Comparison of ENCODE assay signal across 25 cellular contexts in the genomic region with DNA sequence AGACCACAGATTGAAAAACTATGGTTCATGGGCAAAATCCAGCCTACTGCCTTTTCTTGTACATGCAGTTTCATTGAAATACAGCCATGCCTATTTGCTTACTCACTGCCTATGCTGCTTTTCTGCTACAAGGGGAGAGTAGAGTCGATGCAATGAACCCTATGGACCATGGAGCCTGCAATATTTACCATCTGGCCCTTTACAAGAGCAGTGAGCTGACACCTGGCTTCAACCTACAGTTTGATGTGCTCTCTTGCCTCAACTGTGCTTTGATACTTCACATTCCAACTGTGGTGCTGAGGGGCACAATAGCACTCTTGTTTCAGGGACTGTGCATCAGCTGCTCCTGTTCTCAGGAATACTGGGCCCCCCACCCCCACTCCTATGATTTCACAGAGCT.
DNase-seq lines count a peak whose midpoint lies in the region; ATAC-seq and TF ChIP-seq lines count a peak whose summit lies in the region.
"Had no signal": no experiment of that assay in that cellular context is flagged by ENCODE, and none has a peak within 500 bp of the region (broad histone marks: within the 10 kb centered on the region; RNA-seq: fewer than 3 reads in every experiment).

No MANE protein-coding gene starts in this region.

- CTCF ChIA-PET in HCT116 (lab: Charles Lee) = no interaction called here

- H2BK5ac ChIP-seq in trophoblast cell (ENCODE audit: low read depth, low read length, poor library complexity) = peak overlapping the region; percentile 59

- TF ChIP-seq POLR2A in HCT116 (IDR thresholded peaks at IDR 0.05; ENCODE audit: borderline replicate concordance, extremely low read depth, insufficient read depth, insufficient read length) = no peak
- TF ChIP-seq POLR2A in esophagus muscularis mucosa (IDR thresholded peaks at IDR 0.05; ENCODE audit: low read depth) = no peak

- H3K9me3 Mint-ChIP-seq in T-helper 2 cell treated with Interferon-gamma antibody and Interleukin-4, amounts not matched to agents 5 μg/mL and 100 μg/mL, for 36 hours = no peaks in the 10 kb centered on the region
- H3K9me3 Mint-ChIP-seq in activated T-helper 1 cell treated with anti-CD3 and anti-CD28 coated beads, Interleukin-12 subunit alpha, Interleukin-12 subunit beta, Interleukin-2, Interleukin-4 antibody, amounts not matched to agents 30 ng/mL and 10 ng/mL and 1 ng/mL, durations not matched to agents 14 hours and 24 hours and 36 hours = no peaks in the 10 kb centered on the region
- H3K9me3 Mint-ChIP-seq: CD4-positive, alpha-beta T cell had no signal

- H3K79me1 ChIP-seq in trophoblast cell (ENCODE audit: low read length) = peaks cover 14% of the 10 kb centered on the region

- no peak overlapping the region for H2AFZ ChIP-seq in HCT116 (ENCODE audit: low read depth, low read length, poor library complexity, severe bottlenecking)
- no peak overlapping the region for H2AFZ ChIP-seq in trophoblast cell (ENCODE audit: insufficient read depth, low read length, poor library complexity)

- no peak for ATAC-seq in HCT116
- ATAC-seq: A549, SK-N-SH treated with all-trans-retinoic acid at 6 μM for 48 hours had no signal

- H3K23ac ChIP-seq in trophoblast cell (ENCODE audit: low read length) = no peak overlapping the region

- no peaks in the 10 kb centered on the region for H4K20me1 ChIP-seq in HCT116 (ENCODE audit: insufficient read depth)
- H4K20me1 ChIP-seq: BLaER1 treated with 17β-estradiol and CSF1 and Interleukin-3, amounts not matched to agents 10 nM and 100 nM had no signal

- H3K9me2 ChIP-seq in HCT116 (ENCODE audit: insufficient read depth) = no peaks in the 10 kb centered on the region

- H3K36me3 Mint-ChIP-seq in T-helper 2 cell treated with Interferon-gamma antibody and Interleukin-4, amounts not matched to agents 5 μg/mL and 100 μg/mL, for 36 hours (ENCODE audit: low read depth) = no peaks in the 10 kb centered on the region
- H3K36me3 Mint-ChIP-seq in activated T-helper 1 cell treated with anti-CD3 and anti-CD28 coated beads, Interleukin-12 subunit alpha, Interleukin-12 subunit beta, Interleukin-2, Interleukin-4 antibody, amounts not matched to agents 30 ng/mL and 10 ng/mL and 1 ng/mL, durations not matched to agents 14 hours and 24 hours and 36 hours (ENCODE audit: low read depth) = no peaks in the 10 kb centered on the region

- H3K14ac ChIP-seq in trophoblast cell (ENCODE audit: low read length) = no peak overlapping the region

- POLR2A ChIA-PET in HCT116 (lab: Charles Lee) = no interaction called here

- no peak overlapping the region for H3K4ac ChIP-seq in trophoblast cell (ENCODE audit: low read depth, low read length)

- H2BK120ac ChIP-seq in trophoblast cell (ENCODE audit: insufficient read depth, low read length, poor library complexity) = peak overlapping the region; percentile 0

- H3K27ac ChIP-seq in HCT116 (ENCODE audit: low read depth, low read length) (no peak overlapping the region; the same call in 1 of the 2 replicates), SJCRH30 (no peak overlapping the region), esophagus muscularis mucosa (replicated peaks in 1 of 4) (no peak overlapping the region), trophoblast cell (ENCODE audit: low read depth, low read length) (no peak overlapping the region)
- H3K27ac ChIP-seq: A549; BLaER1 treated with 17β-estradiol and CSF1 and Interleukin-3, amounts not matched to agents 10 nM and 100 nM; HL-60; Peyer's patch had no signal

- H3K36me3 ChIP-seq in HCT116 (ENCODE audit: control insufficient read depth in 1 of 2, insufficient read depth in 2 of 2, low read length in 2 of 2) = no peaks in the 10 kb centered on the region
- no peaks in the 10 kb centered on the region for H3K36me3 ChIP-seq in SJCRH30
- H3K36me3 ChIP-seq in esophagus muscularis mucosa = no peaks in the 10 kb centered on the region
- no peaks in the 10 kb centered on the region for H3K36me3 ChIP-seq in trophoblast cell (ENCODE audit: control insufficient read depth in 1 of 2, insufficient read depth in 2 of 2, low read length in 2 of 2)
- H3K36me3 ChIP-seq: BLaER1 treated with 17β-estradiol and CSF1 and Interleukin-3, amounts not matched to agents 10 nM and 100 nM; Peyer's patch had no signal

- no peak overlapping the region for H3K4me3 Mint-ChIP-seq in T-helper 2 cell treated with Interferon-gamma antibody and Interleukin-4, amounts not matched to agents 5 μg/mL and 100 μg/mL, for 36 hours
- no peak overlapping the region for H3K4me3 Mint-ChIP-seq in activated T-helper 1 cell treated with anti-CD3 and anti-CD28 coated beads, Interleukin-12 subunit alpha, Interleukin-12 subunit beta, Interleukin-2, Interleukin-4 antibody, amounts not matched to agents 30 ng/mL and 10 ng/mL and 1 ng/mL, durations not matched to agents 14 hours and 24 hours and 36 hours
- H3K4me3 Mint-ChIP-seq: CD4-positive, alpha-beta T cell had no signal

- no peaks in the 10 kb centered on the region for H3K4me1 Mint-ChIP-seq in T-helper 2 cell treated with Interferon-gamma antibody and Interleukin-4, amounts not matched to agents 5 μg/mL and 100 μg/mL, for 36 hours (ENCODE audit: low read depth)
- no peaks in the 10 kb centered on the region for H3K4me1 Mint-ChIP-seq in activated T-helper 1 cell treated with anti-CD3 and anti-CD28 coated beads, Interleukin-12 subunit alpha, Interleukin-12 subunit beta, Interleukin-2, Interleukin-4 antibody, amounts not matched to agents 30 ng/mL and 10 ng/mL and 1 ng/mL, durations not matched to agents 14 hours and 24 hours and 36 hours (ENCODE audit: low read depth)

- no peak overlapping the region for H4K12ac ChIP-seq in trophoblast cell (ENCODE audit: low read depth, low read length)

- H3K27ac Mint-ChIP-seq in T-helper 2 cell treated with Interferon-gamma antibody and Interleukin-4, amounts not matched to agents 5 μg/mL and 100 μg/mL, for 36 hours = no peak overlapping the region
- no peak overlapping the region for H3K27ac Mint-ChIP-seq in activated T-helper 1 cell treated with anti-CD3 and anti-CD28 coated beads, Interleukin-12 subunit alpha, Interleukin-12 subunit beta, Interleukin-2, Interleukin-4 antibody, amounts not matched to agents 30 ng/mL and 10 ng/mL and 1 ng/mL, durations not matched to agents 14 hours and 24 hours and 36 hours
- H3K27ac Mint-ChIP-seq: CD4-positive, alpha-beta T cell had no signal

- H3K4me1 ChIP-seq in HCT116 (ENCODE audit: control insufficient read depth in 1 of 2, insufficient read depth in 2 of 2, low read length in 2 of 2) (peaks cover 26 to 47% of the 10 kb centered on the region in 2 experiments), SJCRH30 (peaks cover 24% of the 10 kb centered on the region), esophagus muscularis mucosa (peaks cover 14 to 31% (median 27%) of the 10 kb centered on the region in 4 donors), trophoblast cell (ENCODE audit: control insufficient read depth in 1 of 2, insufficient read depth in 2 of 2, low read length in 2 of 2) (peaks cover 7 to 9% of the 10 kb centered on the region in 2 experiments)
- H3K4me1 ChIP-seq: A549; BLaER1 treated with 17β-estradiol and CSF1 and Interleukin-3, amounts not matched to agents 10 nM and 100 nM; Peyer's patch had no signal

- RAD21 ChIA-PET in HCT116 (lab: Charles Lee; ENCODE audit: low non-redundant PET in 1 of 2, low total read pairs in 2 of 2, uncharacterized antibody in 2 of 2, unreplicated experiment in 2 of 2) = no interaction called here

- no peak for TF ChIP-seq EP300 in esophagus muscularis mucosa (IDR thresholded peaks at IDR 0.05)

- H3K9ac ChIP-seq in HCT116 (ENCODE audit: low read length) (no peak overlapping the region), trophoblast cell (ENCODE audit: low read length) (no peak overlapping the region)
- H3K9ac ChIP-seq: BLaER1 treated with 17β-estradiol and CSF1 and Interleukin-3, amounts not matched to agents 10 nM and 100 nM had no signal

- H3K9me3 ChIP-seq in HCT116 (ENCODE audit: control insufficient read depth in 1 of 2, insufficient read depth in 1 of 2, low read depth in 1 of 2, low read length in 2 of 2) (no peaks in the 10 kb centered on the region), SJCRH30 (replicated peaks) (no peaks in the 10 kb centered on the region), esophagus muscularis mucosa (no peaks in the 10 kb centered on the region), trophoblast cell (ENCODE audit: insufficient read depth, low read depth, low read length) (no peaks in the 10 kb centered on the region)
- H3K9me3 ChIP-seq: A549, Peyer's patch had no signal

- H3K4me3 ChIP-seq in HCT116 (replicated peaks in 1 of 2; ENCODE audit: low read depth in 1 of 2, low read length in 2 of 2) (no peak overlapping the region), SJCRH30 (no peak overlapping the region), esophagus muscularis mucosa (no peak overlapping the region), trophoblast cell (ENCODE audit: low read depth, low read length) (no peak overlapping the region)
- H3K4me3 ChIP-seq: A549; BLaER1 treated with 17β-estradiol and CSF1 and Interleukin-3, amounts not matched to agents 10 nM and 100 nM; Peyer's patch had no signal

- H3K18ac ChIP-seq in trophoblast cell (ENCODE audit: low read length) = no peak overlapping the region

- TF ChIP-seq CTCF in HCT116 (IDR thresholded peaks at IDR 0.05 in 2 of 3, conservative IDR thresholded peaks at IDR 0.05 in 1 of 3; ENCODE audit: borderline replicate concordance in 1 of 3, insufficient read depth in 1 of 3, low read depth in 2 of 3, low read length in 2 of 3) (no peak), esophagus muscularis mucosa (IDR thresholded peaks at IDR 0.05) (no peak)

- TF ChIP-seq RAD21 in HCT116 (IDR thresholded peaks at IDR 0.05; ENCODE audit: low read depth) = no peak

- no peak for DNase-seq in HCT116 (ENCODE audit: low read depth, low spot score)
- peak; percentile 34 to 63 for DNase-seq in SJCRH30
- peak; percentile 70 for DNase-seq in esophagus muscularis mucosa (ENCODE audit: extremely low spot score)
- no peak for DNase-seq in trophoblast cell
- no peak for DNase-seq in T-helper 2 cell treated with Interferon-gamma antibody and Interleukin-4, amounts not matched to agents 5 μg/mL and 100 μg/mL, for 36 hours (ENCODE audit: low spot score)
- no peak for DNase-seq in activated T-helper 1 cell treated with anti-CD3 and anti-CD28 coated beads, Interleukin-12 subunit alpha, Interleukin-12 subunit beta, Interleukin-2, Interleukin-4 antibody, amounts not matched to agents 30 ng/mL and 10 ng/mL and 1 ng/mL, durations not matched to agents 14 hours and 24 hours and 36 hours (ENCODE audit: low spot score)
- no peak for DNase-seq in superior temporal gyrus (ENCODE audit: extremely low spot score)
- DNase-seq: AML-193; CD4-positive, alpha-beta T cell; COR-L47; DND-41; Karpas-422; MV-4-11; NCI-H1105; NCI-H146; NCI-H2029; NCI-H2227 treated with DMSO at 0.1 percent for 48 hours; NCI-H510A; NCI-H69; Peyer's patch; SHP77 treated with DMSO at 0.1 percent for 48 hours had no signal

- H4K91ac ChIP-seq in trophoblast cell (ENCODE audit: low read depth, low read length) = peak overlapping the region; percentile 9

- H3K27me3 ChIP-seq in HCT116 (ENCODE audit: insufficient read depth, low read length) (no peaks in the 10 kb centered on the region), SJCRH30 (no peaks in the 10 kb centered on the region), esophagus muscularis mucosa (no peaks in the 10 kb centered on the region), trophoblast cell (ENCODE audit: insufficient read depth, low read length) (no peaks in the 10 kb centered on the region)
- H3K27me3 ChIP-seq: BLaER1 treated with 17β-estradiol and CSF1 and Interleukin-3, amounts not matched to agents 10 nM and 100 nM; Peyer's patch had no signal

- H2AK5ac ChIP-seq in trophoblast cell (ENCODE audit: low read length) = peak overlapping the region; percentile 65

- peaks cover 2% of the 10 kb centered on the region for H3K27me3 Mint-ChIP-seq in T-helper 2 cell treated with Interferon-gamma antibody and Interleukin-4, amounts not matched to agents 5 μg/mL and 100 μg/mL, for 36 hours (ENCODE audit: low read depth)
- H3K27me3 Mint-ChIP-seq in activated T-helper 1 cell treated with anti-CD3 and anti-CD28 coated beads, Interleukin-12 subunit alpha, Interleukin-12 subunit beta, Interleukin-2, Interleukin-4 antibody, amounts not matched to agents 30 ng/mL and 10 ng/mL and 1 ng/mL, durations not matched to agents 14 hours and 24 hours and 36 hours (ENCODE audit: insufficient read depth) = no peaks in the 10 kb centered on the region

- 71% methylated on average over 1 of the region's 1 CpG for WGBS in esophagus muscularis mucosa
- no CpG with 5 or more reads among the region's 1 CpG for WGBS in trophoblast cell (ENCODE audit: extremely low coverage, insufficient coverage, insufficient read length)

- no peaks in the 10 kb centered on the region for H3K79me2 ChIP-seq in HCT116 (ENCODE audit: insufficient read depth, low read length)
- no peaks in the 10 kb centered on the region for H3K79me2 ChIP-seq in trophoblast cell (ENCODE audit: control insufficient read depth, insufficient read depth, low read length, poor library complexity)

- peak overlapping the region; percentile 2; the same call in 1 of the 2 replicates for H3K4me2 ChIP-seq in HCT116 (ENCODE audit: low read length)
- H3K4me2 ChIP-seq in trophoblast cell (ENCODE audit: low read length) = no peak overlapping the region
- H3K4me2 ChIP-seq: A549; BLaER1 treated with 17β-estradiol and CSF1 and Interleukin-3, amounts not matched to agents 10 nM and 100 nM had no signal

- H2BK12ac ChIP-seq in trophoblast cell (ENCODE audit: low read length) = peak overlapping the region; percentile 91

- no TSS peak for BruUV-seq in HCT116 (replicated peaks; lab: Mats Ljungman, UMichigan)

- H4K8ac ChIP-seq in trophoblast cell (ENCODE audit: low read depth, low read length) = no peak overlapping the region

- intact Hi-C loops in HCT116 (cut with micrococcal nuclease) = no loop called here
- intact Hi-C loops in esophagus muscularis mucosa (cut with DNase I) = no loop called here
- intact Hi-C loops in activated T-helper 1 cell treated with anti-CD3 and anti-CD28 coated beads, Interleukin-12 subunit alpha, Interleukin-12 subunit beta, Interleukin-2, Interleukin-4 antibody, amounts not matched to agents 30 ng/mL and 10 ng/mL and 1 ng/mL, durations not matched to agents 14 hours and 24 hours and 36 hours (cut with micrococcal nuclease) = no loop called here

Comparison
In these comparisons a context has a peak if more than half of its experiments do, and no peak if none do; other contexts are left out.
1. DNase-seq: peak in SJCRH30 (2 of 2) and esophagus muscularis mucosa (single experiment); none in HCT116 (single experiment), trophoblast cell (0 of 2), T-helper 2 cell treated with Interferon-gamma antibody and Interleukin-4, amounts not matched to agents 5 μg/mL and 100 μg/mL, for 36 hours (single experiment), activated T-helper 1 cell treated with anti-CD3 and anti-CD28 coated beads, Interleukin-12 subunit alpha, Interleukin-12 subunit beta, Interleukin-2, Interleukin-4 antibody, amounts not matched to agents 30 ng/mL and 10 ng/mL and 1 ng/mL, durations not matched to agents 14 hours and 24 hours and 36 hours (single experiment) and superior temporal gyrus (single experiment).